Comparison of ENCODE assay signal across 13 cellular contexts in the genomic region with DNA sequence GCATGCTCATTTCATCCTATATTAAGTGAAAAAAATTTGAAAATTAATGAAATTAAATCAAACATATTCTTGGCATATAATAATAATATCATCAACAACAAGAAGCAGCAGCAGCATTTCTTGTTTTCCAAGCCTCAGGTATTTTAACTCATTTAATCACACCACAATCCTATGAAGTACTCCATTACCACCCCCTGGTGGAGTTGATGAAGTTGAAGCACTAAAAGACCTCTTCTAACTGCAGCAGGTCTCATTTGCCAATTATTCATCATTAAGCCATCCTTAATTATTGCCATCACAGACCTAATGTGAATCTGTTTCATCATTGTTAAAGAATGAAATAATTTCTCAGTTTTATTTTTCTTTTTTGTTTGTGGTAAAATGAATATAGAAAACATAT.
DNase-seq lines count a peak whose midpoint lies in the region; ATAC-seq, FAIRE-seq and TF ChIP-seq lines count a peak whose summit lies in the region.
"Had no signal": no experiment of that assay in that cellular context is flagged by ENCODE, and none has a peak within 500 bp of the region (broad histone marks: within the 10 kb centered on the region; RNA-seq: fewer than 3 reads in every experiment).

No MANE protein-coding gene starts in this region.

- no peak overlapping the region for H3K9ac ChIP-seq in keratinocyte (ENCODE audit: control insufficient read depth, extremely low read depth, insufficient read depth, low read length)

- peaks cover 10% of the 10 kb centered on the region for H3K9me3 Mint-ChIP-seq in activated naive CD8-positive, alpha-beta T cell treated with anti-CD3 and anti-CD28 coated beads, Interleukin-2, amount 50 U/mL, for 24 hours

- no peaks in the 10 kb centered on the region for H3K9me3 ChIP-seq in HEK293 (ENCODE audit: control insufficient read depth, insufficient read depth, low read depth, low read length)
- no peaks in the 10 kb centered on the region for H3K9me3 ChIP-seq in keratinocyte (ENCODE audit: control insufficient read depth, low read depth, low read length)
- H3K9me3 ChIP-seq: ascending aorta had no signal

- no peaks in the 10 kb centered on the region for H3K36me3 ChIP-seq in HEK293 (ENCODE audit: control insufficient read depth in 2 of 2, insufficient read depth in 1 of 2, low read length in 2 of 2)
- H3K36me3 ChIP-seq in keratinocyte (ENCODE audit: control insufficient read depth in 2 of 2, extremely low read depth in 1 of 2, insufficient read depth in 2 of 2, low read length in 2 of 2) = no peaks in the 10 kb centered on the region
- H3K36me3 ChIP-seq: ascending aorta, left lung had no signal

- H3K4me3 ChIP-seq in HEK293 (ENCODE audit: low read depth, low read length) (no peak overlapping the region), keratinocyte (ENCODE audit: control insufficient read depth in 2 of 3, extremely low read depth in 1 of 3, insufficient read depth in 2 of 3, low read depth in 1 of 3, low read length in 3 of 3) (no peak overlapping the region)
- H3K4me3 ChIP-seq: ascending aorta, left lung had no signal

- H3K27me3 ChIP-seq in keratinocyte (ENCODE audit: control insufficient read depth, extremely low read depth, insufficient read depth, low read length) = no peaks in the 10 kb centered on the region
- H3K27me3 ChIP-seq: ascending aorta, left lung had no signal

- no peak for FAIRE-seq in keratinocyte (lab: Jason Lieb, UNC)

- H3K4me3 Mint-ChIP-seq in activated naive CD8-positive, alpha-beta T cell treated with anti-CD3 and anti-CD28 coated beads, Interleukin-2, amount 50 U/mL, for 24 hours = no peak overlapping the region
- H3K4me3 Mint-ChIP-seq: T-helper 17 cell had no signal

- no peak overlapping the region for H3K27ac Mint-ChIP-seq in activated naive CD8-positive, alpha-beta T cell treated with anti-CD3 and anti-CD28 coated beads, Interleukin-2, amount 50 U/mL, for 24 hours
- H3K27ac Mint-ChIP-seq: T-helper 17 cell had no signal

- H3K27ac ChIP-seq in HEK293 (ENCODE audit: extremely low read depth, low read depth, low read length) (no peak overlapping the region), VCaP (no peak overlapping the region; the same call in 1 of the 2 replicates), keratinocyte (ENCODE audit: control insufficient read depth, insufficient read depth, low read length) (no peak overlapping the region)
- H3K27ac ChIP-seq: ascending aorta, left lung had no signal

- H3K36me3 Mint-ChIP-seq in activated naive CD8-positive, alpha-beta T cell treated with anti-CD3 and anti-CD28 coated beads, Interleukin-2, amount 50 U/mL, for 24 hours (ENCODE audit: low read depth) = no peaks in the 10 kb centered on the region

- H3K9me1 ChIP-seq in keratinocyte (ENCODE audit: control insufficient read depth, extremely low read depth, insufficient read depth, low read length) = no peaks in the 10 kb centered on the region

- POLR2A ChIA-PET in HEK293 (lab: Yijun Ruan, JAX) = no interaction called here

- H2AFZ ChIP-seq in keratinocyte (ENCODE audit: control insufficient read depth, low read length) = no peak overlapping the region

- TF ChIP-seq CTCF in HEK293 (tag by site-specific recombination; IDR thresholded peaks at IDR 0.05) (no peak), VCaP (conservative IDR thresholded peaks at IDR 0.05) (peak; percentile 75), keratinocyte (optimal IDR thresholded peaks at IDR 0.05 in 1 of 3, IDR thresholded peaks at IDR 0.05 in 1 of 3, conservative IDR thresholded peaks at IDR 0.05 in 1 of 3; ENCODE audit: extremely low read depth in 1 of 3, insufficient read depth in 2 of 3, low read length in 3 of 3) (peak in 2 of 3 experiments; percentile 4 to 12)

- H3K4me2 ChIP-seq in keratinocyte (ENCODE audit: control insufficient read depth, extremely low read depth, insufficient read depth, low read depth, low read length) = no peak overlapping the region

- H3K4me1 ChIP-seq in HEK293 (ENCODE audit: control insufficient read depth, insufficient read depth, low read length) (no peaks in the 10 kb centered on the region), keratinocyte (ENCODE audit: control insufficient read depth, extremely low read depth, insufficient read depth, low read length) (no peaks in the 10 kb centered on the region)
- H3K4me1 ChIP-seq: ascending aorta, left lung had no signal

- no peaks in the 10 kb centered on the region for H4K20me1 ChIP-seq in keratinocyte (ENCODE audit: control insufficient read depth, extremely low read depth, insufficient read depth, low read length)

- dilution Hi-C loops in keratinocyte (cut with MboI; ENCODE audit: extremely low pct_ligation_motif_present, low sequenced_read_pairs) = no loop called here

- no peaks in the 10 kb centered on the region for H3K79me2 ChIP-seq in keratinocyte (ENCODE audit: control insufficient read depth, insufficient read depth, low read length)

- no peaks in the 10 kb centered on the region for H3K4me1 Mint-ChIP-seq in activated naive CD8-positive, alpha-beta T cell treated with anti-CD3 and anti-CD28 coated beads, Interleukin-2, amount 50 U/mL, for 24 hours
- H3K4me1 Mint-ChIP-seq: T-helper 17 cell had no signal

- no peaks in the 10 kb centered on the region for H3K27me3 Mint-ChIP-seq in activated naive CD8-positive, alpha-beta T cell treated with anti-CD3 and anti-CD28 coated beads, Interleukin-2, amount 50 U/mL, for 24 hours
- H3K27me3 Mint-ChIP-seq: T-helper 17 cell had no signal

- CTCF ChIA-PET in HEK293 (lab: Yijun Ruan, JAX) = no interaction called here

- ATAC-seq in activated naive CD8-positive, alpha-beta T cell treated with anti-CD3 and anti-CD28 coated beads, Interleukin-2, amount 50 U/mL, for 24 hours = no peak
- ATAC-seq: left lung, T-helper 17 cell had no signal

- DNase-seq in DMS53 treated with DMSO at 0.1 percent for 48 hours (lab: John Stamatoyannopoulos, UW; ENCODE audit: unreplicated experiment) = peak; percentile 44
- DNase-seq in keratinocyte (ENCODE audit: low read depth, low spot score) = no peak
- no peak for DNase-seq in COLO829 (ENCODE audit: low spot score)
- DNase-seq in AG08396 (ENCODE audit: low spot score) = no peak
- no peak for DNase-seq in DMS79 (lab: John Stamatoyannopoulos, UW)
- no peak for DNase-seq in activated naive CD8-positive, alpha-beta T cell treated with anti-CD3 and anti-CD28 coated beads, Interleukin-2, amount 50 U/mL, for 24 hours
- DNase-seq: KG1, left lung, NCI-H774, T-helper 17 cell had no signal

TF ChIP-seq in HEK293, 187 proteins besides CTCF, POLR2A, EP300 and RAD21:
- TF ChIP-seq ZNF654 (tag by site-specific recombination; IDR thresholded peaks at IDR 0.05; ENCODE audit: low read depth) = peak; percentile 28; the same call in 1 of the 2 replicates
- TF ChIP-seq, protein P1, sequence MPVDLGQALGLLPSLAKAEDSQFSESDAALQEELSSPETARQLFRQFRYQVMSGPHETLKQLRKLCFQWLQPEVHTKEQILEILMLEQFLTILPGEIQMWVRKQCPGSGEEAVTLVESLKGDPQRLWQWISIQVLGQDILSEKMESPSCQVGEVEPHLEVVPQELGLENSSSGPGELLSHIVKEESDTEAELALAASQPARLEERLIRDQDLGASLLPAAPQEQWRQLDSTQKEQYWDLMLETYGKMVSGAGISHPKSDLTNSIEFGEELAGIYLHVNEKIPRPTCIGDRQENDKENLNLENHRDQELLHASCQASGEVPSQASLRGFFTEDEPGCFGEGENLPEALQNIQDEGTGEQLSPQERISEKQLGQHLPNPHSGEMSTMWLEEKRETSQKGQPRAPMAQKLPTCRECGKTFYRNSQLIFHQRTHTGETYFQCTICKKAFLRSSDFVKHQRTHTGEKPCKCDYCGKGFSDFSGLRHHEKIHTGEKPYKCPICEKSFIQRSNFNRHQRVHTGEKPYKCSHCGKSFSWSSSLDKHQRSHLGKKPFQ (tag by site-specific recombination; IDR thresholded peaks at IDR 0.05) = no peak
- TF ChIP-seq ZBTB7A (tag by site-specific recombination; IDR thresholded peaks at IDR 0.05; ENCODE audit: low read depth) = no peak
TF ChIP-seq in HEK293: peak in this region for 1.
